ENCODE assay signal across 21 cellular contexts in genomic region chr14:100711493-100711892, GRCh38. TPM values are rescaled to one million over a fixed set of nuclear protein-coding genes. Genes with fewer than 3 reads are reported as not detected.
DNase-seq lines count a peak whose midpoint lies in the region; ATAC-seq and TF ChIP-seq lines count a peak whose summit lies in the region.
"Had no signal": no experiment of that assay in that cellular context is flagged by ENCODE, and none has a peak within 500 bp of the region (broad histone marks: within the 10 kb centered on the region; RNA-seq: fewer than 3 reads in every experiment).

No MANE protein-coding gene starts in this region.

- no peak overlapping the region for H3K27ac Mint-ChIP-seq in HFFc6
- H3K27ac Mint-ChIP-seq: activated CD8-positive, alpha-beta memory T cell treated with anti-CD3 and anti-CD28 coated beads, Interleukin-2, amount 10 ng/mL, durations not matched to agents 7 days and 5 days; endodermal cell had no signal

- H4K8ac ChIP-seq in IMR-90 (ENCODE audit: low read depth in 2 of 2, low read length in 2 of 2): no peak overlapping the region

- H2AFZ ChIP-seq in IMR-90 (replicated peaks; ENCODE audit: low read length, poor library complexity): peak overlapping the region; percentile 43
- H2AFZ ChIP-seq: parathyroid adenoma had no signal

- DNase-seq in IMR-90 (no peak), NOMO-1 treated with dmso at 0.1 percent for 144 hours (lab: John Stamatoyannopoulos, UW; ENCODE audit: unreplicated experiment) (peak; percentile 44), putamen (ENCODE audit: low spot score) (no peak), HFFc6 (no peak)
- no peak for DNase-seq in stimulated activated naive CD4-positive, alpha-beta T cell treated with Interleukin-2 at 50 U/mL for 16 hours (lab: John Stamatoyannopoulos, UW)
- no peak for DNase-seq in activated CD4-positive, CD25-positive, alpha-beta regulatory T cell treated with anti-CD3 and anti-CD28 coated beads, Interleukin-2, amount 50 U/mL, for 72 hours
- DNase-seq: activated CD8-positive, alpha-beta memory T cell treated with anti-CD3 and anti-CD28 coated beads, Interleukin-2, amount 10 ng/mL, durations not matched to agents 7 days and 5 days; activated effector memory CD4-positive, alpha-beta T cell treated with Interleukin-2 at 50 U/mL for 16 hours; anterior cingulate cortex; endodermal cell; left cardiac atrium; mucosa of descending colon; NCI-H1417 treated with DMSO at 0.1 percent for 48 hours; small intestine; T-helper 2 cell had no signal

- H3K27me3 ChIP-seq in IMR-90 (ENCODE audit: control insufficient read depth, insufficient read depth, low read length) (peaks cover 38% of the 10 kb centered on the region; the same call in 1 of the 2 replicates), duodenal mucosa (ENCODE audit: control insufficient read depth in 1 of 2, insufficient read depth in 2 of 2, low read length in 2 of 2) (peaks cover 0 to 11% of the 10 kb centered on the region in 2 donors), neutrophil (no peaks in the 10 kb centered on the region)

- no peak overlapping the region for H4K91ac ChIP-seq in IMR-90 (ENCODE audit: insufficient read depth, low read depth, low read length)

- peaks cover 17% of the 10 kb centered on the region for H3K27me3 Mint-ChIP-seq in HFFc6 (ENCODE audit: insufficient read depth)

- H2AK5ac ChIP-seq in IMR-90 (ENCODE audit: low read depth, low read length): no peak overlapping the region

- H3K4ac ChIP-seq in IMR-90 (ENCODE audit: low read depth, low read length): no peak overlapping the region

- H3K79me1 ChIP-seq in IMR-90 (ENCODE audit: low read depth in 1 of 2, low read length in 2 of 2): no peaks in the 10 kb centered on the region

- no TSS peak for BruUV-seq in IMR-90 (replicated peaks; lab: Mats Ljungman, UMichigan)

- no peak for TF ChIP-seq RAD21 in IMR-90 (IDR thresholded peaks at IDR 0.05; ENCODE audit: low read length)

- no peak overlapping the region for H2BK120ac ChIP-seq in IMR-90 (ENCODE audit: low read depth, low read length)

- H3K9me3 ChIP-seq in IMR-90 (ENCODE audit: control insufficient read depth, insufficient read depth, low read length) (peaks cover 4% of the 10 kb centered on the region), duodenal mucosa (ENCODE audit: control insufficient read depth in 1 of 2, low read length in 2 of 2) (no peaks in the 10 kb centered on the region), neutrophil (no peaks in the 10 kb centered on the region)
- H3K9me3 ChIP-seq: mucosa of descending colon, suprapubic skin had no signal

- H3K4me3 Mint-ChIP-seq in HFFc6: no peak overlapping the region
- H3K4me3 Mint-ChIP-seq: activated CD8-positive, alpha-beta memory T cell treated with anti-CD3 and anti-CD28 coated beads, Interleukin-2, amount 10 ng/mL, durations not matched to agents 7 days and 5 days; endodermal cell had no signal

- no peak for ATAC-seq in IMR-90 (ENCODE audit: low read depth)
- ATAC-seq: activated CD4-positive, CD25-positive, alpha-beta regulatory T cell treated with anti-CD3 and anti-CD28 coated beads, Interleukin-2, amount 50 U/mL, for 24 hours; activated CD8-positive, alpha-beta memory T cell treated with anti-CD3 and anti-CD28 coated beads, Interleukin-2, amount 10 ng/mL, durations not matched to agents 7 days and 5 days; mucosa of descending colon had no signal

- H3K9ac ChIP-seq in IMR-90 (ENCODE audit: low read depth, low read length) (no peak overlapping the region), duodenal mucosa (ENCODE audit: low read depth in 1 of 2, low read length in 2 of 2) (no peak overlapping the region)
- H3K9ac ChIP-seq: KMS-11, parathyroid adenoma had no signal

- H3K9me1 ChIP-seq in IMR-90 (ENCODE audit: insufficient read depth, low read length): peaks cover 2% of the 10 kb centered on the region; the same call in 1 of the 2 replicates

- WGBS in IMR-90 (ENCODE audit: extremely low coverage in 2 of 2, insufficient read length in 1 of 2), 2 experiments: 87% methylated on average over 7 of the region's 12 CpGs; no CpG with 5 or more reads in 1 of the 2 experiments

- intact Hi-C loops in IMR-90 (cut with micrococcal nuclease): no loop called here

- POLR2A ChIA-PET in IMR-90 (lab: Charles Lee; ENCODE audit: unreplicated experiment): no interaction called here

- peaks cover 10% of the 10 kb centered on the region for H3K4me1 Mint-ChIP-seq in HFFc6 (ENCODE audit: low read depth)
- H3K4me1 Mint-ChIP-seq: activated CD8-positive, alpha-beta memory T cell treated with anti-CD3 and anti-CD28 coated beads, Interleukin-2, amount 10 ng/mL, durations not matched to agents 7 days and 5 days had no signal

- no peaks in the 10 kb centered on the region for H3K36me3 Mint-ChIP-seq in HFFc6 (ENCODE audit: low read depth)
- H3K36me3 Mint-ChIP-seq: activated CD8-positive, alpha-beta memory T cell treated with anti-CD3 and anti-CD28 coated beads, Interleukin-2, amount 10 ng/mL, durations not matched to agents 7 days and 5 days had no signal

- H3K36me3 ChIP-seq in IMR-90 (ENCODE audit: control insufficient read depth, insufficient read depth, low read length): no peaks in the 10 kb centered on the region
- H3K36me3 ChIP-seq in duodenal mucosa (ENCODE audit: control insufficient read depth in 1 of 2, insufficient read depth in 2 of 2, low read length in 2 of 2): no peaks in the 10 kb centered on the region
- H3K36me3 ChIP-seq in neutrophil: no peaks in the 10 kb centered on the region
- H3K36me3 ChIP-seq: suprapubic skin had no signal

- H3K18ac ChIP-seq in IMR-90 (ENCODE audit: low read depth, low read length): no peak overlapping the region

- no peak for TF ChIP-seq POLR2A in IMR-90 (IDR thresholded peaks at IDR 0.05; ENCODE audit: low read depth, low read length)

- H3K27ac ChIP-seq in IMR-90 (ENCODE audit: insufficient read depth, low read length): no peak overlapping the region
- H3K27ac ChIP-seq in duodenal mucosa (ENCODE audit: low read depth, low read length): peak overlapping the region; percentile 10
- H3K27ac ChIP-seq in neutrophil: peak overlapping the region; percentile 81
- H3K27ac ChIP-seq: KMS-11, parathyroid adenoma, suprapubic skin had no signal

- no peak overlapping the region for H3K4me2 ChIP-seq in IMR-90 (ENCODE audit: low read depth, low read length)
- H3K4me2 ChIP-seq: KMS-11 had no signal

- dilution Hi-C loops in IMR-90 (cut with HindIII; ENCODE audit: low sequenced_read_pairs, unreplicated experiment): no loop called here

- H4K5ac ChIP-seq in IMR-90 (ENCODE audit: low read depth, low read length): no peak overlapping the region

- H3K14ac ChIP-seq in IMR-90 (replicated peaks; ENCODE audit: low read depth, low read length): no peak overlapping the region

- H3K4me1 ChIP-seq in IMR-90 (ENCODE audit: control insufficient read depth, insufficient read depth, low read length) (no peaks in the 10 kb centered on the region; the same call in 1 of the 2 replicates), duodenal mucosa (ENCODE audit: control insufficient read depth in 1 of 2, insufficient read depth in 2 of 2, low read length in 2 of 2) (no peaks in the 10 kb centered on the region), neutrophil (ENCODE audit: control insufficient read depth in 1 of 2, insufficient read depth in 1 of 2, low read depth in 1 of 2, low read length in 1 of 2) (peaks cover 56 to 64% of the 10 kb centered on the region in 2 experiments)
- H3K4me1 ChIP-seq: parathyroid adenoma had no signal

- H3K4me3 ChIP-seq in IMR-90 (ENCODE audit: insufficient read depth, low read depth, low read length): no peak overlapping the region
- H3K4me3 ChIP-seq in duodenal mucosa (ENCODE audit: low read depth in 1 of 2, low read length in 2 of 2): no peak overlapping the region
- H3K4me3 ChIP-seq in neutrophil (ENCODE audit: low read depth in 1 of 2, low read length in 1 of 2): peak overlapping the region; percentile 41 to 48
- H3K4me3 ChIP-seq: mucosa of descending colon, suprapubic skin had no signal

- TF ChIP-seq CTCF in IMR-90 (conservative IDR thresholded peaks at IDR 0.05; ENCODE audit: low read depth, low read length) (no peak), neutrophil (IDR thresholded peaks at IDR 0.05) (no peak), HFFc6 (IDR thresholded peaks at IDR 0.05) (no peak)

- H2BK15ac ChIP-seq in IMR-90 (ENCODE audit: low read depth, low read length): no peak overlapping the region

- no peak overlapping the region for H3K56ac ChIP-seq in IMR-90 (ENCODE audit: extremely low read depth, insufficient read depth, low read length)

- no peaks in the 10 kb centered on the region for H3K9me3 Mint-ChIP-seq in HFFc6

- H3K23ac ChIP-seq in IMR-90 (ENCODE audit: low read depth, low read length): no peak overlapping the region

- no peaks in the 10 kb centered on the region for H4K20me1 ChIP-seq in IMR-90 (ENCODE audit: insufficient read depth, low read length)

- H2AK9ac ChIP-seq in IMR-90 (replicated peaks; ENCODE audit: low read depth, low read length, poor library complexity): peak overlapping the region; percentile 33

- CTCF ChIA-PET in IMR-90 (lab: Yijun Ruan, JAX): no interaction called here

- in situ Hi-C loops in IMR-90 (cut with MboI; ENCODE audit: low sequenced_read_pairs): loop anchor here (25.0 kb wide), 1 partner anchor 526 kb away; no protein-coding TSS in a partner anchor

- H2BK5ac ChIP-seq in IMR-90 (ENCODE audit: low read depth, low read length, poor library complexity, severe bottlenecking): no peak overlapping the region

- no peak overlapping the region for H2BK20ac ChIP-seq in IMR-90 (ENCODE audit: low read depth, low read length)

TF ChIP-seq in IMR-90, 13 proteins besides CTCF, POLR2A, EP300 and RAD21 (continues in another document):
- no peak for TF ChIP-seq FOS (IDR thresholded peaks at IDR 0.05; ENCODE audit: low read depth, low read length)
- TF ChIP-seq CHD1 (IDR thresholded peaks at IDR 0.05; ENCODE audit: low read depth, low read length): no peak
- TF ChIP-seq RCOR1 (IDR thresholded peaks at IDR 0.05; ENCODE audit: insufficient replicate concordance, low read length): no peak
- TF ChIP-seq BHLHE40 (IDR thresholded peaks at IDR 0.05; ENCODE audit: low read depth, low read length): no peak
- TF ChIP-seq MAFK (IDR thresholded peaks at IDR 0.05; ENCODE audit: low read depth, low read length): no peak
- TF ChIP-seq USF2 (IDR thresholded peaks at IDR 0.05; ENCODE audit: low read depth, low read length): no peak
- TF ChIP-seq NFE2L2 (IDR thresholded peaks at IDR 0.05; ENCODE audit: low read depth, low read length): no peak

RNA-seq across cellular contexts. Expression of gene DLK1, which starts 15.2 kb away (rescaled TPM):
- under 0.01 TPM in 1 of 2 replicates, not detected in the other for total RNA-seq in IMR-90 (2012; rRNA removed)
- polyA plus RNA-seq in IMR-90 (2012; rRNA removed): 0.07 TPM in 1 of 2 replicates, not detected in the other
- 0.03 and 0.28 TPM in 2 replicates for polyA plus RNA-seq in IMR-90 (2012; cell fraction: cytosol; rRNA removed)
- polyA plus RNA-seq in IMR-90 (2012; cell fraction: nucleus; rRNA removed; ENCODE audit: low replicate concordance): 0.09 TPM in 1 of 2 replicates, not detected in the other
- total RNA-seq in HFFc6 (2021; fragmentation: NEBNext Ultra II Directional; extraction: Animal tissue kit (Norgen Biotek cat#: 25700)): not detected
- total RNA-seq: activated CD8-positive, alpha-beta memory T cell treated with anti-CD3 and anti-CD28 coated beads, Interleukin-2, amount 10 ng/mL, durations not matched to agents 7 days and 5 days; suprapubic skin had no signal

Comparison
In these comparisons a context has a peak if more than half of its experiments do, and no peak if none do; other contexts are left out.
1. H3K4me3 ChIP-seq: peak in neutrophil (2 of 2); none in IMR-90 (single experiment) and duodenal mucosa (0 of 2).